1 cellular context compared by ENCODE assay signal in the genomic region with DNA sequence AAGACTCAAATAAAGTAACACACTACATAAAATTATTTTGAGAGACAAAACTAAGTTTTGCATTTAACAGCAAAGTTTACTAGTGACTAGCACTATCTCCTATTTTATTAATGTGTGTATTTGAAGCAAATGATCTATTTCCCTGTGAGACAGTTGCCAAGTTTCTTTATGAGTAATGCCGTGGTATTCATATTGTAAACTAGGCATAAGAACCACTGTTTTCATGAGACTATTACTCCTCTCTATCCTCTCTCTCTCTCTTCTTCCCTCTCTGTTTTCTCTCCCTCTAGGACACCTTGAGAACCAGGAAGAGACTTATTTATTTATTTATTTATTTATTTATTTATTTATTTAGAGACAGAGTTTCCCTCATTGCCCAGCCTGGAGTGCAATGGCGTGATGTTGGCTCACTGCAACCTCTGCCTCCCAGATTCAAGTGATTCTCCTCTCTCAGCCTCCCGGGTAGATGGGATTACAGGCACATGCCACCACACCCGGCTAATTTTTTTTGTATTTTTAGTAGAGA.
TF ChIP-seq lines count a peak whose summit lies in the region.

No MANE protein-coding gene starts in this region.

TF ChIP-seq in HEK293, 187 proteins besides CTCF, POLR2A, EP300 and RAD21 (continued from another document):
- 0 out of 2 replicates have a peak, but pooled peaks have one; percentile 51 for TF ChIP-seq RBAK (tag by site-specific recombination; IDR thresholded peaks at IDR 0.05)
- TF ChIP-seq, protein P1, sequence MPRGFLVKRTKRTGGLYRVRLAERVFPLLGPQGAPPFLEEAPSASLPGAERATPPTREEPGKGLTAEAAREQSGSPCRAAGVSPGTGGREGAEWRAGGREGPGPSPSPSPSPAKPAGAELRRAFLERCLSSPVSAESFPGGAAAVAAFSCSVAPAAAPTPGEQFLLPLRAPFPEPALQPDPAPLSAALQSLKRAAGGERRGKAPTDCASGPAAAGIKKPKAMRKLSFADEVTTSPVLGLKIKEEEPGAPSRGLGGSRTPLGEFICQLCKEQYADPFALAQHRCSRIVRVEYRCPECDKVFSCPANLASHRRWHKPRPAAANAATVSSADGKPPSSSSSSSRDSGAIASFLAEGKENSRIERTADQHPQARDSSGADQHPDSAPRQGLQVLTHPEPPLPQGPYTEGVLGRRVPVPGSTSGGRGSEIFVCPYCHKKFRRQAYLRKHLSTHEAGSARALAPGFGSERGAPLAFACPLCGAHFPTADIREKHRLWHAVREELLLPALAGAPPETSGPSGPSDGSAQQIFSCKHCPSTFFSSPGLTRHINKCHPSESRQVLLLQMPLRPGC (tag by site-specific recombination; IDR thresholded peaks at IDR 0.05), result no peak
- no peak for TF ChIP-seq ZNF777 (tag by site-specific recombination; IDR thresholded peaks at IDR 0.05; ENCODE audit: borderline replicate concordance)
- peak; percentile 41; the same call in 1 of the 2 replicates for TF ChIP-seq ZNF560 (tag by site-specific recombination; IDR thresholded peaks at IDR 0.05; ENCODE audit: borderline replicate concordance)
- TF ChIP-seq ZNF549 (tag by site-specific recombination; IDR thresholded peaks at IDR 0.05), result no peak
- no peak for TF ChIP-seq ZNF747 (tag by site-specific recombination; IDR thresholded peaks at IDR 0.05)
- TF ChIP-seq ZNF76 (tag by site-specific recombination; IDR thresholded peaks at IDR 0.05; ENCODE audit: borderline replicate concordance, low read depth), result no peak
- no peak for TF ChIP-seq ZNF843 (tag by site-specific recombination; IDR thresholded peaks at IDR 0.05)
- no peak for TF ChIP-seq WT1 (tag by site-specific recombination; IDR thresholded peaks at IDR 0.05)
- no peak for TF ChIP-seq ZNF366 (tag by site-specific recombination; conservative IDR thresholded peaks at IDR 0.05)
- no peak for TF ChIP-seq TRIM28 (IDR thresholded peaks at IDR 0.05; ENCODE audit: borderline replicate concordance, low read length)
- peak; percentile 53 for TF ChIP-seq ZNF555 (tag by site-specific recombination; conservative IDR thresholded peaks at IDR 0.05)
- TF ChIP-seq ZNF266 (tag by site-specific recombination; IDR thresholded peaks at IDR 0.05; ENCODE audit: low read depth), result peak; percentile 40; the same call in 1 of the 2 replicates
- peak; percentile 85; the same call in 1 of the 2 replicates for TF ChIP-seq ZNF394 (tag by site-specific recombination; IDR thresholded peaks at IDR 0.05; ENCODE audit: borderline replicate concordance)
- TF ChIP-seq ZNF600 (tag by site-specific recombination; IDR thresholded peaks at IDR 0.05), result no peak
- no peak for TF ChIP-seq HOXD13 (CRISPR knock-in tag; IDR thresholded peaks at IDR 0.05; ENCODE audit: borderline replicate concordance)
- no peak for TF ChIP-seq MZF1 (tag by site-specific recombination; IDR thresholded peaks at IDR 0.05; ENCODE audit: borderline replicate concordance)
- peak; percentile 50; the same call in 1 of the 2 replicates for TF ChIP-seq ZNF623 (tag by site-specific recombination; IDR thresholded peaks at IDR 0.05)
- TF ChIP-seq, protein P2, sequence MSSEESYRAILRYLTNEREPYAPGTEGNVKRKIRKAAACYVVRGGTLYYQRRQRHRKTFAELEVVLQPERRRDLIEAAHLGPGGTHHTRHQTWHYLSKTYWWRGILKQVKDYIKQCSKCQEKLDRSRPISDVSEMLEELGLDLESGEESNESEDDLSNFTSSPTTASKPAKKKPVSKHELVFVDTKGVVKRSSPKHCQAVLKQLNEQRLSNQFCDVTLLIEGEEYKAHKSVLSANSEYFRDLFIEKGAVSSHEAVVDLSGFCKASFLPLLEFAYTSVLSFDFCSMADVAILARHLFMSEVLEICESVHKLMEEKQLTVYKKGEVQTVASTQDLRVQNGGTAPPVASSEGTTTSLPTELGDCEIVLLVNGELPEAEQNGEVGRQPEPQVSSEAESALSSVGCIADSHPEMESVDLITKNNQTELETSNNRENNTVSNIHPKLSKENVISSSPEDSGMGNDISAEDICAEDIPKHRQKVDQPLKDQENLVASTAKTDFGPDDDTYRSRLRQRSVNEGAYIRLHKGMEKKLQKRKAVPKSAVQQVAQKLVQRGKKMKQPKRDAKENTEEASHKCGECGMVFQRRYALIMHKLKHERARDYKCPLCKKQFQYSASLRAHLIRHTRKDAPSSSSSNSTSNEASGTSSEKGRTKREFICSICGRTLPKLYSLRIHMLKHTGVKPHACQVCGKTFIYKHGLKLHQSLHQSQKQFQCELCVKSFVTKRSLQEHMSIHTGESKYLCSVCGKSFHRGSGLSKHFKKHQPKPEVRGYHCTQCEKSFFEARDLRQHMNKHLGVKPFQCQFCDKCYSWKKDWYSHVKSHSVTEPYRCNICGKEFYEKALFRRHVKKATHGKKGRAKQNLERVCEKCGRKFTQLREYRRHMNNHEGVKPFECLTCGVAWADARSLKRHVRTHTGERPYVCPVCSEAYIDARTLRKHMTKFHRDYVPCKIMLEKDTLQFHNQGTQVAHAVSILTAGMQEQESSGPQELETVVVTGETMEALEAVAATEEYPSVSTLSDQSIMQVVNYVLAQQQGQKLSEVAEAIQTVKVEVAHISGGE (tag by site-specific recombination; conservative IDR thresholded peaks at IDR 0.05; ENCODE audit: low read depth), result peak; percentile 56
- TF ChIP-seq KLF10 (tag by site-specific recombination; IDR thresholded peaks at IDR 0.05), result no peak
- TF ChIP-seq ZNF626 (tag by site-specific recombination; IDR thresholded peaks at IDR 0.05), result no peak
- TF ChIP-seq, protein P3, sequence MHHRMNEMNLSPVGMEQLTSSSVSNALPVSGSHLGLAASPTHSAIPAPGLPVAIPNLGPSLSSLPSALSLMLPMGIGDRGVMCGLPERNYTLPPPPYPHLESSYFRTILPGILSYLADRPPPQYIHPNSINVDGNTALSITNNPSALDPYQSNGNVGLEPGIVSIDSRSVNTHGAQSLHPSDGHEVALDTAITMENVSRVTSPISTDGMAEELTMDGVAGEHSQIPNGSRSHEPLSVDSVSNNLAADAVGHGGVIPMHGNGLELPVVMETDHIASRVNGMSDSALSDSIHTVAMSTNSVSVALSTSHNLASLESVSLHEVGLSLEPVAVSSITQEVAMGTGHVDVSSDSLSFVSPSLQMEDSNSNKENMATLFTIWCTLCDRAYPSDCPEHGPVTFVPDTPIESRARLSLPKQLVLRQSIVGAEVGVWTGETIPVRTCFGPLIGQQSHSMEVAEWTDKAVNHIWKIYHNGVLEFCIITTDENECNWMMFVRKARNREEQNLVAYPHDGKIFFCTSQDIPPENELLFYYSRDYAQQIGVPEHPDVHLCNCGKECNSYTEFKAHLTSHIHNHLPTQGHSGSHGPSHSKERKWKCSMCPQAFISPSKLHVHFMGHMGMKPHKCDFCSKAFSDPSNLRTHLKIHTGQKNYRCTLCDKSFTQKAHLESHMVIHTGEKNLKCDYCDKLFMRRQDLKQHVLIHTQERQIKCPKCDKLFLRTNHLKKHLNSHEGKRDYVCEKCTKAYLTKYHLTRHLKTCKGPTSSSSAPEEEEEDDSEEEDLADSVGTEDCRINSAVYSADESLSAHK (tag by site-specific recombination; IDR thresholded peaks at IDR 0.05), result no peak
- no peak for TF ChIP-seq GLIS2 (tag by site-specific recombination; IDR thresholded peaks at IDR 0.05)
- no peak for TF ChIP-seq ZNF133 (tag by site-specific recombination; IDR thresholded peaks at IDR 0.05)
- TF ChIP-seq ZNF514 (tag by site-specific recombination; IDR thresholded peaks at IDR 0.05), result no peak
- TF ChIP-seq KLF8 (tag by site-specific recombination; IDR thresholded peaks at IDR 0.05), result no peak
- no peak for TF ChIP-seq SP2 (tag by site-specific recombination; IDR thresholded peaks at IDR 0.05)
- TF ChIP-seq, protein P4, sequence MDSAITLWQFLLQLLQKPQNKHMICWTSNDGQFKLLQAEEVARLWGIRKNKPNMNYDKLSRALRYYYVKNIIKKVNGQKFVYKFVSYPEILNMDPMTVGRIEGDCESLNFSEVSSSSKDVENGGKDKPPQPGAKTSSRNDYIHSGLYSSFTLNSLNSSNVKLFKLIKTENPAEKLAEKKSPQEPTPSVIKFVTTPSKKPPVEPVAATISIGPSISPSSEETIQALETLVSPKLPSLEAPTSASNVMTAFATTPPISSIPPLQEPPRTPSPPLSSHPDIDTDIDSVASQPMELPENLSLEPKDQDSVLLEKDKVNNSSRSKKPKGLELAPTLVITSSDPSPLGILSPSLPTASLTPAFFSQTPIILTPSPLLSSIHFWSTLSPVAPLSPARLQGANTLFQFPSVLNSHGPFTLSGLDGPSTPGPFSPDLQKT (IDR thresholded peaks at IDR 0.05; ENCODE audit: borderline replicate concordance, low read depth, low read length), result no peak
- TF ChIP-seq, protein P5, sequence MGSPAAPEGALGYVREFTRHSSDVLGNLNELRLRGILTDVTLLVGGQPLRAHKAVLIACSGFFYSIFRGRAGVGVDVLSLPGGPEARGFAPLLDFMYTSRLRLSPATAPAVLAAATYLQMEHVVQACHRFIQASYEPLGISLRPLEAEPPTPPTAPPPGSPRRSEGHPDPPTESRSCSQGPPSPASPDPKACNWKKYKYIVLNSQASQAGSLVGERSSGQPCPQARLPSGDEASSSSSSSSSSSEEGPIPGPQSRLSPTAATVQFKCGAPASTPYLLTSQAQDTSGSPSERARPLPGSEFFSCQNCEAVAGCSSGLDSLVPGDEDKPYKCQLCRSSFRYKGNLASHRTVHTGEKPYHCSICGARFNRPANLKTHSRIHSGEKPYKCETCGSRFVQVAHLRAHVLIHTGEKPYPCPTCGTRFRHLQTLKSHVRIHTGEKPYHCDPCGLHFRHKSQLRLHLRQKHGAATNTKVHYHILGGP (tag by site-specific recombination; IDR thresholded peaks at IDR 0.05), result no peak
- TF ChIP-seq, protein P6, sequence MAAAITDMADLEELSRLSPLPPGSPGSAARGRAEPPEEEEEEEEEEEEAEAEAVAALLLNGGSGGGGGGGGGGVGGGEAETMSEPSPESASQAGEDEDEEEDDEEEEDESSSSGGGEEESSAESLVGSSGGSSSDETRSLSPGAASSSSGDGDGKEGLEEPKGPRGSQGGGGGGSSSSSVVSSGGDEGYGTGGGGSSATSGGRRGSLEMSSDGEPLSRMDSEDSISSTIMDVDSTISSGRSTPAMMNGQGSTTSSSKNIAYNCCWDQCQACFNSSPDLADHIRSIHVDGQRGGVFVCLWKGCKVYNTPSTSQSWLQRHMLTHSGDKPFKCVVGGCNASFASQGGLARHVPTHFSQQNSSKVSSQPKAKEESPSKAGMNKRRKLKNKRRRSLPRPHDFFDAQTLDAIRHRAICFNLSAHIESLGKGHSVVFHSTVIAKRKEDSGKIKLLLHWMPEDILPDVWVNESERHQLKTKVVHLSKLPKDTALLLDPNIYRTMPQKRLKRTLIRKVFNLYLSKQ (tag by site-specific recombination; IDR thresholded peaks at IDR 0.05; ENCODE audit: borderline replicate concordance), result no peak
- TF ChIP-seq ZNF24 (tag by site-specific recombination; IDR thresholded peaks at IDR 0.05), result no peak
- TF ChIP-seq ZBTB17 (tag by site-specific recombination; IDR thresholded peaks at IDR 0.05), result no peak
